In genomic region chr3:157127831-157128767, GRCh38 we compare ENCODE assay signal across 8 cellular contexts. TPM values are rescaled to one million over a fixed set of nuclear protein-coding genes. Genes with fewer than 3 reads are reported as not detected.
DNase-seq lines count a peak whose midpoint lies in the region; ATAC-seq lines count a peak whose summit lies in the region.

No MANE protein-coding gene starts in this region.

- no peak overlapping the region for H3K4me3 Mint-ChIP-seq in immature natural killer cell

- H3K4me3 ChIP-seq in SK-N-MC = no peak overlapping the region

- ATAC-seq in HG02763 (IDR thresholded peaks at IDR 0.05; ENCODE audit: unreplicated experiment) = peak; percentile 43
- no peak for ATAC-seq in HG02938 (IDR thresholded peaks at IDR 0.05; ENCODE audit: unreplicated experiment)

- no peaks in the 10 kb centered on the region for H3K36me3 Mint-ChIP-seq in immature natural killer cell

- in situ Hi-C loops in Caki2 (cut with HindIII; ENCODE audit: low pct_unique_long_range_greater_than_20kb, low sequenced_read_pairs) = no loop called here

- H3K36me3 ChIP-seq in SK-N-MC (ENCODE audit: insufficient read depth, low read length) = no peaks in the 10 kb centered on the region

- H3K27ac ChIP-seq in SK-N-MC = peak overlapping the region; percentile 59; the same call in 1 of the 2 replicates

- peak; percentile 88 for DNase-seq in Caki2 (ENCODE audit: low read depth)
- DNase-seq in SK-N-MC (ENCODE audit: low read depth, low spot score) = no peak
- peak; percentile 37 for DNase-seq in activated naive CD8-positive, alpha-beta T cell treated with anti-CD3 and anti-CD28 coated beads, Interleukin-2, amount 50 U/mL, for 16 hours (ENCODE audit: low read depth, low spot score)
- DNase-seq in immature natural killer cell = no peak
- DNase-seq in stimulated activated CD4-positive, alpha-beta T cell treated with anti-CD3 and anti-CD28 coated beads, Interleukin-2, amount 100 ng/mL, for 48 hours = peak; percentile 57 to 60
- DNase-seq in iPS-NIHi11 (ENCODE audit: low spot score) = no peak

- no peak overlapping the region for H3K9ac ChIP-seq in SK-N-MC (ENCODE audit: insufficient read length)

- peaks cover 33 to 47% of the 10 kb centered on the region in 2 donors for H3K4me1 Mint-ChIP-seq in immature natural killer cell

- H3K27me3 Mint-ChIP-seq in immature natural killer cell (ENCODE audit: low read depth in 3 of 3) = peaks cover 0 to 3% (median 0%) of the 10 kb centered on the region in 3 donors

- no peaks in the 10 kb centered on the region for H3K9me3 ChIP-seq in SK-N-MC (ENCODE audit: low read depth, low read length)

- H3K9me3 Mint-ChIP-seq in immature natural killer cell = no peaks in the 10 kb centered on the region

- H3K27ac Mint-ChIP-seq in immature natural killer cell = peak overlapping the region; percentile 84 to 93 (median 89)

RNA-seq across cellular contexts. Expression of gene CCNL1, which starts 31.8 kb away (rescaled TPM):
- total RNA-seq in Caki2 (2014; rRNA removed; shearing (Covaris generic); ENCODE audit: low replicate concordance) = 31.0 and 69.5 TPM in 2 replicates
- polyA plus RNA-seq in immature natural killer cell = 10 to 100 TPM; 35.3 to 87.6 (median 44.2) TPM

Comparison
In these comparisons a context has a peak if more than half of its experiments do, and no peak if none do; other contexts are left out.
1. DNase-seq: peak in Caki2 (single experiment), activated naive CD8-positive, alpha-beta T cell treated with anti-CD3 and anti-CD28 coated beads, Interleukin-2, amount 50 U/mL, for 16 hours (single experiment) and stimulated activated CD4-positive, alpha-beta T cell treated with anti-CD3 and anti-CD28 coated beads, Interleukin-2, amount 100 ng/mL, for 48 hours (2 of 2); none in SK-N-MC (single experiment), immature natural killer cell (0 of 3) and iPS-NIHi11 (single experiment).